9 cellular contexts compared by ENCODE assay signal in genomic region chr12:28222959-28223662, GRCh38. TPM values are rescaled to one million over a fixed set of nuclear protein-coding genes. Genes with fewer than 3 reads are reported as not detected.
DNase-seq lines count a peak whose midpoint lies in the region; ATAC-seq, FAIRE-seq and TF ChIP-seq lines count a peak whose summit lies in the region.
"Had no signal": no experiment of that assay in that cellular context is flagged by ENCODE, and none has a peak within 500 bp of the region (broad histone marks: within the 10 kb centered on the region; RNA-seq: fewer than 3 reads in every experiment).

No MANE protein-coding gene starts in this region.

- H3K36me3 ChIP-seq in PC-9 (ENCODE audit: low read depth) = no peaks in the 10 kb centered on the region
- H3K36me3 ChIP-seq: SJCRH30 had no signal

- H4K20me1 ChIP-seq in PC-9 (ENCODE audit: insufficient read depth) = no peaks in the 10 kb centered on the region

- CTCF ChIA-PET in PC-9 (lab: Charles Lee) = no interaction called here

- H3K4me1 ChIP-seq in PC-9 (replicated peaks; ENCODE audit: insufficient read depth) = no peaks in the 10 kb centered on the region
- H3K4me1 ChIP-seq: SJCRH30 had no signal

- H3K79me2 ChIP-seq in PC-9 (ENCODE audit: low read depth) = peaks cover 19% of the 10 kb centered on the region; the same call in 1 of the 2 replicates

- H3K27ac Mint-ChIP-seq in activated T-cell treated with anti-CD3 and anti-CD28 coated beads, Interleukin-2, amount 50 U/mL, for 72 hours = peak overlapping the region; percentile 74

- TF ChIP-seq CTCF in GM12864 (IDR thresholded peaks at IDR 0.05; ENCODE audit: low read depth, low read length, missing control alignments) (no peak), PC-9 (conservative IDR thresholded peaks at IDR 0.05) (no peak)

- H3K4me2 ChIP-seq in PC-9 = no peak overlapping the region

- FAIRE-seq in RCC 7860 (lab: Jason Lieb, UNC) = no peak

- POLR2A ChIA-PET in PC-9 (lab: Charles Lee; ENCODE audit: unreplicated experiment) = no interaction called here

- peak overlapping the region; percentile 35 to 83 for H3K4me3 Mint-ChIP-seq in activated T-cell treated with anti-CD3 and anti-CD28 coated beads, Interleukin-2, amount 50 U/mL, for 72 hours

- intact Hi-C loops in PC-9 (cut with micrococcal nuclease; ENCODE audit: unreplicated experiment) = no loop called here

- H3K27me3 Mint-ChIP-seq in activated T-cell treated with anti-CD3 and anti-CD28 coated beads, Interleukin-2, amount 50 U/mL, for 72 hours (ENCODE audit: low read depth) = peaks cover 6% of the 10 kb centered on the region

- ATAC-seq in GM19438 (IDR thresholded peaks at IDR 0.05; ENCODE audit: low read depth, unreplicated experiment) = peak; percentile 84
- ATAC-seq in HG03064 (IDR thresholded peaks at IDR 0.05; ENCODE audit: low read depth, unreplicated experiment) = peak; percentile 87
- ATAC-seq in activated T-cell treated with anti-CD3 and anti-CD28 coated beads, Interleukin-2, amount 50 U/mL, for 72 hours (replicated peaks in 1 of 2) = peak; percentile 92 to 94

- DNase-seq in GM12864 (ENCODE audit: low read depth) (peak; percentile 36), RCC 7860 (ENCODE audit: low spot score) (no peak), PC-9 (no peak), H4 (ENCODE audit: low spot score) (no peak), DMS114 treated with DMSO at 0.1 percent for 48 hours (lab: John Stamatoyannopoulos, UW; ENCODE audit: unreplicated experiment) (no peak)
- DNase-seq in activated T-cell treated with anti-CD3 and anti-CD28 coated beads, Interleukin-2, amount 50 U/mL, for 72 hours = peak; percentile 26 to 29
- DNase-seq: SJCRH30 had no signal

- no peak overlapping the region for H3K4me3 ChIP-seq in GM12864 (ENCODE audit: low read depth, low read length)
- no peak overlapping the region for H3K4me3 ChIP-seq in PC-9
- H3K4me3 ChIP-seq: SJCRH30 had no signal

- H2AFZ ChIP-seq in PC-9 = no peak overlapping the region

- H3K4me1 Mint-ChIP-seq in activated T-cell treated with anti-CD3 and anti-CD28 coated beads, Interleukin-2, amount 50 U/mL, for 72 hours (ENCODE audit: low read depth) = peaks cover 41% of the 10 kb centered on the region

- no peak overlapping the region for H3K27ac ChIP-seq in PC-9
- H3K27ac ChIP-seq: SJCRH30 had no signal

- H3K36me3 Mint-ChIP-seq in activated T-cell treated with anti-CD3 and anti-CD28 coated beads, Interleukin-2, amount 50 U/mL, for 72 hours (ENCODE audit: insufficient read depth in 2 of 2) = peaks cover 2 to 5% of the 10 kb centered on the region in 2 donors

- no peaks in the 10 kb centered on the region; the same call in 1 of the 2 replicates for H3K9me2 ChIP-seq in PC-9 (ENCODE audit: insufficient read depth)

- H3K9me3 Mint-ChIP-seq in activated T-cell treated with anti-CD3 and anti-CD28 coated beads, Interleukin-2, amount 50 U/mL, for 72 hours = peaks cover 0 to 2% of the 10 kb centered on the region in 2 donors

- no TSS peak for BruUV-seq in PC-9 (replicated peaks; lab: Mats Ljungman, UMichigan)

- peaks cover 8% of the 10 kb centered on the region for H3K9me3 ChIP-seq in PC-9 (ENCODE audit: insufficient read depth, low read depth)

- no peaks in the 10 kb centered on the region for H3F3A ChIP-seq in PC-9 (ENCODE audit: insufficient read depth, low read depth)

- no peaks in the 10 kb centered on the region for H3K27me3 ChIP-seq in PC-9 (ENCODE audit: insufficient read depth, low read depth)
- H3K27me3 ChIP-seq: SJCRH30 had no signal

RNA-seq across cellular contexts. Expression of gene CCDC91, which starts 32.9 kb away (rescaled TPM):
- 10 to 100 TPM; 17.6 to 20.2 TPM for total RNA-seq in activated T-cell treated with anti-CD3 and anti-CD28 coated beads, Interleukin-2, amount 50 U/mL, for 72 hours
- 30.7 and 38.9 TPM in 2 replicates for total RNA-seq in PC-9 (2021)
- total RNA-seq in H4 (2014; rRNA removed; shearing (Covaris generic)) = 11.9 and 13.7 TPM in 2 replicates

Comparison
In these comparisons a context has a peak if more than half of its experiments do, and no peak if none do; other contexts are left out.
1. DNase-seq: peak in GM12864 (single experiment) and activated T-cell treated with anti-CD3 and anti-CD28 coated beads, Interleukin-2, amount 50 U/mL, for 72 hours (2 of 2); none in RCC 7860 (single experiment), PC-9 (0 of 2), H4 (single experiment) and DMS114 treated with DMSO at 0.1 percent for 48 hours (single experiment).
2. Peak in every context shown above with its lines, with median percentiles within 50 percentile points of each other: ATAC-seq.